1 cellular context compared by ENCODE assay signal in genomic region chr5:154276932-154277331, GRCh38.
TF ChIP-seq lines count a peak whose summit lies in the region.

No MANE protein-coding gene starts in this region.

TF ChIP-seq in K562, 482 proteins besides CTCF, POLR2A, EP300 and RAD21 (continued from another document):
- TF ChIP-seq MGA (IDR thresholded peaks at IDR 0.05) = 0 out of 2 replicates have a peak, but pooled peaks have one; percentile 21
- TF ChIP-seq ARID1B (IDR thresholded peaks at IDR 0.05) = peak; percentile 36; the same call in 1 of the 2 replicates
- TF ChIP-seq ZBTB7A (IDR thresholded peaks at IDR 0.05; ENCODE audit: borderline replicate concordance, control insufficient read depth, low read depth, low read length) = peak; percentile 34; the same call in 1 of the 2 replicates
- peak; percentile 88 for TF ChIP-seq ZNF316 (IDR thresholded peaks at IDR 0.05)
- TF ChIP-seq DPF2 (IDR thresholded peaks at IDR 0.05) = peak; percentile 48; the same call in 1 of the 2 replicates
- no peak for TF ChIP-seq HNRNPLL (IDR thresholded peaks at IDR 0.05; ENCODE audit: low read depth, low read length, poor library complexity, severe bottlenecking)
- TF ChIP-seq ZBTB26 (CRISPR knock-in tag; IDR thresholded peaks at IDR 0.05) = no peak
